Comparison of ENCODE assay signal across 8 cellular contexts in the genomic region with DNA sequence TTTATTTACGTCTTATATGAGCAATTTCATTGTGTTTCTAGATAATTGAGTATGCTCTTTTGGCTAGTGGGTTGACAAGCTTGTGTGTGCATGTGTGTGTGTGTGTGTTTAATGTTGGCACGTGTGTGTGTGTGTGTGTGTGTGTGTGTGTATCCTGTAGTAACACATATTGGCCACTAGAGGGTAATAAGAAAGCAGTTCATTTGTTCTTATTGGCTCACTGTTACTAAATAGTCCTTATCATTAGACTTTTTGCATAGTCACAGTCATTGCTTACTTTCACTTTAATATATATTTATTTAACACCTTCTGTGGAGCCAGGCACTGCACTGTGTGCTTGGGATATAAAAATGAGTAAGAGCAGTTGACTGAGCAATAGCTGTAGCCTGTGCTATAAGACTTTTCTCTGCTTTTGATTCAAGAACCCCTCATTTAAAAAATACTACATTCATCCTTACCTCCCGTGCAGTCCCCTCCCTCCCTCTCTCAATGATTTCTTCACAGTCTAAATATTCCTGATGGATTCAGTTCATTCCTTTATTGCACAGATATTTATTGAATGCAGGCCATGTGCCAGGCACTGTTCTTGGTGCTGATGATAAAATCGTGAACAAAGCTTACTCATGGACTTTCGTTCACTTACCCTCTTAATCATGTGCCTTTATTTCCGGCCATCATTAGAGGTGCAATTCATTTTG.
DNase-seq lines count a peak whose midpoint lies in the region; ATAC-seq and TF ChIP-seq lines count a peak whose summit lies in the region.

No MANE protein-coding gene starts in this region.

- peaks cover 79% of the 10 kb centered on the region for H3K4me1 Mint-ChIP-seq in activated naive CD8-positive, alpha-beta T cell (ENCODE audit: low read depth)
- peaks cover 69% of the 10 kb centered on the region for H3K4me1 Mint-ChIP-seq in stimulated activated memory B cell treated with anti-CD40 and anti-IgM and Interleukin-4, amounts not matched to agents 10 μg/mL and 1 μg/mL and 100 μg/mL, for 72 hours

- intact Hi-C loops in left ventricle myocardium superior (cut with micrococcal nuclease) = loop anchor here (10.0 kb wide), 1 partner anchor 88 kb away; no protein-coding TSS in a partner anchor

- in situ Hi-C loops in ACHN (cut with HindIII; ENCODE audit: low pct_ligation_motif_present, low pct_unique_long_range_greater_than_20kb, low sequenced_read_pairs) = no loop called here

- no peak overlapping the region for H3K4me3 ChIP-seq in GM06990 (replicated peaks; ENCODE audit: low read depth, low read length)

- H3K36me3 ChIP-seq in GM06990 (ENCODE audit: control insufficient read depth, insufficient read depth, low read length) = peaks cover 2% of the 10 kb centered on the region; the same call in 1 of the 2 replicates

- H3K27me3 ChIP-seq in GM06990 (replicated peaks; ENCODE audit: control insufficient read depth, insufficient read depth, low read length) = no peaks in the 10 kb centered on the region

- peak; percentile 73 for TF ChIP-seq CTCF in GM06990 (IDR thresholded peaks at IDR 0.05; ENCODE audit: insufficient read depth, low read length, poor library complexity, severe bottlenecking)

- H3K36me3 Mint-ChIP-seq in activated naive CD8-positive, alpha-beta T cell = peaks cover 4% of the 10 kb centered on the region
- H3K36me3 Mint-ChIP-seq in stimulated activated memory B cell treated with anti-CD40 and anti-IgM and Interleukin-4, amounts not matched to agents 10 μg/mL and 1 μg/mL and 100 μg/mL, for 72 hours = peaks cover 21% of the 10 kb centered on the region

- peak overlapping the region; percentile 83 for H3K27ac Mint-ChIP-seq in activated naive CD8-positive, alpha-beta T cell
- no peak overlapping the region for H3K27ac Mint-ChIP-seq in stimulated activated memory B cell treated with anti-CD40 and anti-IgM and Interleukin-4, amounts not matched to agents 10 μg/mL and 1 μg/mL and 100 μg/mL, for 72 hours

- H3K27me3 Mint-ChIP-seq in activated naive CD8-positive, alpha-beta T cell = no peaks in the 10 kb centered on the region
- no peaks in the 10 kb centered on the region for H3K27me3 Mint-ChIP-seq in stimulated activated memory B cell treated with anti-CD40 and anti-IgM and Interleukin-4, amounts not matched to agents 10 μg/mL and 1 μg/mL and 100 μg/mL, for 72 hours

- H3K4me3 Mint-ChIP-seq in activated naive CD8-positive, alpha-beta T cell = peak overlapping the region; percentile 40
- no peak overlapping the region for H3K4me3 Mint-ChIP-seq in stimulated activated memory B cell treated with anti-CD40 and anti-IgM and Interleukin-4, amounts not matched to agents 10 μg/mL and 1 μg/mL and 100 μg/mL, for 72 hours

- H3K9me3 Mint-ChIP-seq in activated naive CD8-positive, alpha-beta T cell (ENCODE audit: low read depth) = no peaks in the 10 kb centered on the region
- H3K9me3 Mint-ChIP-seq in stimulated activated memory B cell treated with anti-CD40 and anti-IgM and Interleukin-4, amounts not matched to agents 10 μg/mL and 1 μg/mL and 100 μg/mL, for 72 hours = no peaks in the 10 kb centered on the region

- DNase-seq in ACHN = peak; percentile 38
- DNase-seq in GM06990 (ENCODE audit: extremely low read depth, insufficient read length) = peak; percentile 40
- DNase-seq in NCI-H1694 (lab: John Stamatoyannopoulos, UW) = peak; percentile 33
- no peak for DNase-seq in left ventricle myocardium superior
- no peak for DNase-seq in GM19240 (ENCODE audit: insufficient read length, low spot score)
- no peak for DNase-seq in T1000 (lab: John Stamatoyannopoulos, UW)

- ATAC-seq in left ventricle myocardium superior = peak; percentile 60
- peak; percentile 64 for ATAC-seq in stimulated activated memory B cell treated with anti-CD40 and anti-IgM and Interleukin-4, amounts not matched to agents 10 μg/mL and 1 μg/mL and 100 μg/mL, for 72 hours

Comparison
In these comparisons a context has a peak if more than half of its experiments do, and no peak if none do; other contexts are left out.
1. DNase-seq: peak in ACHN (single experiment), GM06990 (single experiment) and NCI-H1694 (single experiment); none in left ventricle myocardium superior (single experiment), GM19240 (single experiment) and T1000 (single experiment).